Comparison of ENCODE assay signal across 24 cellular contexts in genomic region chr10:31646519-31646918, GRCh38.
"Had no signal": no experiment of that assay in that cellular context is flagged by ENCODE, and none has a peak within 500 bp of the region (broad histone marks: within the 10 kb centered on the region; RNA-seq: fewer than 3 reads in every experiment).

No MANE protein-coding gene starts in this region.

- H3K36me3 ChIP-seq: adrenal gland, cardiac muscle cell, Peyer's patch had no signal

- ATAC-seq: activated CD8-positive, alpha-beta T cell treated with anti-CD3 and anti-CD28 coated beads, Interleukin-2, amount 10 ng/mL, durations not matched to agents 7 days and 5 days; body of pancreas had no signal

- DNase-seq: activated CD4-positive, CD25-positive, alpha-beta regulatory T cell; activated CD8-positive, alpha-beta memory T cell treated with anti-CD3 and anti-CD28 coated beads, Interleukin-2, amount 50 U/mL, for 48 hours; activated CD8-positive, alpha-beta T cell treated with anti-CD3 and anti-CD28 coated beads, Interleukin-2, amount 10 ng/mL, durations not matched to agents 7 days and 5 days; activated naive CD4-positive, alpha-beta T cell treated with anti-CD3 and anti-CD28 coated beads, Interleukin-2, amount 50 U/mL, for 16 hours; activated naive CD8-positive, alpha-beta T cell treated with anti-CD3 and anti-CD28 coated beads, Interleukin-2, amount 10 ng/mL, durations not matched to agents 7 days and 5 days; activated T-cell treated with anti-CD3 and anti-CD28 coated beads, Interleukin-2, amount 50 U/mL, for 1 hour; adrenal gland; aorta; body of pancreas; NCI-H1092; NCI-H1417; NCI-H1694; NCI-H2029; NCI-H2107; NCI-H2171 treated with DMSO at 0.1 percent for 48 hours; NCI-H510A; NCI-H69; NK-92 treated with Interleukin-12 subunit alpha and Interleukin-12 subunit beta, amount 100 ng/mL, for 24 hours; OCI-M1; Peyer's patch; SHP77 treated with DMSO at 0.1 percent for 48 hours had no signal

- FAIRE-seq: TTC549 had no signal

- H3K27ac ChIP-seq: adrenal gland, body of pancreas, cardiac muscle cell, Peyer's patch, VCaP had no signal

- H3K27me3 ChIP-seq: adrenal gland, body of pancreas, cardiac muscle cell, Peyer's patch had no signal

- H3K9me3 ChIP-seq: adrenal gland, body of pancreas, Peyer's patch had no signal

- H3K4me3 ChIP-seq: adrenal gland, body of pancreas, cardiac muscle cell, Peyer's patch had no signal

- H3K4me1 ChIP-seq: body of pancreas, Peyer's patch had no signal
